ENCODE assay signal across 33 cellular contexts in genomic region chr5:124492444-124493224, GRCh38.
"Had no signal": no experiment of that assay in that cellular context is flagged by ENCODE, and none has a peak within 500 bp of the region (broad histone marks: within the 10 kb centered on the region; RNA-seq: fewer than 3 reads in every experiment).

No MANE protein-coding gene starts in this region.

- H3K27ac Mint-ChIP-seq: activated B cell treated with CpG ODN at 0.5 μM for 24 hours; activated CD4-positive, alpha-beta memory T cell treated with anti-CD3 and anti-CD28 coated beads for 36 hours; activated naive CD4-positive, alpha-beta T cell treated with anti-CD3 and anti-CD28 coated beads for 36 hours; activated naive CD4-positive, alpha-beta T cell treated with anti-CD3 and anti-CD28 coated beads, Interleukin-2, amount 50 U/mL, for 72 hours; activated T-helper 1 cell treated with anti-CD3 and anti-CD28 coated beads, Interleukin-12 subunit alpha, Interleukin-12 subunit beta, Interleukin-2, Interleukin-4 antibody, amounts not matched to agents 30 ng/mL and 10 ng/mL and 1 ng/mL, durations not matched to agents 14 hours and 24 hours and 36 hours had no signal

- H3K27me3 Mint-ChIP-seq: activated B cell treated with CpG ODN at 0.5 μM for 24 hours; activated CD4-positive, alpha-beta memory T cell treated with anti-CD3 and anti-CD28 coated beads for 36 hours; central memory CD8-positive, alpha-beta T cell had no signal

- H3K4me3 ChIP-seq: adrenal gland, cardiac muscle cell, K562 had no signal

- H3K4me1 ChIP-seq: adrenal gland had no signal

- H3K4me3 Mint-ChIP-seq: activated B cell treated with CpG ODN at 0.5 μM for 24 hours; activated CD4-positive, alpha-beta memory T cell treated with anti-CD3 and anti-CD28 coated beads for 36 hours; activated naive CD4-positive, alpha-beta T cell treated with anti-CD3 and anti-CD28 coated beads for 36 hours; activated T-cell treated with anti-CD3 and anti-CD28 coated beads, Interleukin-2, amount 50 U/mL, for 4 hours; activated T-helper 1 cell treated with anti-CD3 and anti-CD28 coated beads, Interleukin-12 subunit alpha, Interleukin-12 subunit beta, Interleukin-2, Interleukin-4 antibody, amounts not matched to agents 30 ng/mL and 10 ng/mL and 1 ng/mL, durations not matched to agents 14 hours and 24 hours and 36 hours; central memory CD8-positive, alpha-beta T cell had no signal

- DNase-seq: activated B cell treated with CpG ODN at 0.5 μM for 24 hours; activated CD4-positive, alpha-beta memory T cell treated with anti-CD3 and anti-CD28 coated beads for 36 hours; activated CD4-positive, alpha-beta T cell treated with anti-CD3 and anti-CD28 coated beads for 4 hours; activated CD4-positive, alpha-beta T cell treated with anti-CD3 and anti-CD28 coated beads, Interleukin-2, amount 50 U/mL, for 1 hour; activated CD4-positive, CD25-positive, alpha-beta regulatory T cell treated with anti-CD3 and anti-CD28 coated beads, Interleukin-2, amount 50 U/mL, for 72 hours; activated CD8-positive, alpha-beta memory T cell treated with anti-CD3 and anti-CD28 coated beads, Interleukin-2, amount 50 U/mL, for 4 hours; activated gamma-delta T cell treated with Interleukin-2 at 50 U/mL for 16 hours; activated naive CD4-positive, alpha-beta T cell treated with anti-CD3 and anti-CD28 coated beads for 36 hours; activated T-cell treated with anti-CD3 and anti-CD28 coated beads for 4 hours; activated T-cell treated with anti-CD3 and anti-CD28 coated beads, Interleukin-2, amount 50 U/mL, for 4 hours; adrenal gland; brain microvascular endothelial cell; NCI-H1105; NCI-H1417 treated with DMSO at 0.1 percent for 48 hours; NCI-H187 treated with DMSO at 0.1 percent for 48 hours; NCI-H2081; NCI-H510A; NCI-H526; NCI-H748 treated with DMSO at 0.1 percent for 48 hours; SIG-M5; SW 1271; T-helper 1 cell; T-helper 2 cell; T-helper 9 cell had no signal

- ATAC-seq: activated naive CD4-positive, alpha-beta T cell treated with anti-CD3 and anti-CD28 coated beads, Interleukin-2, amount 50 U/mL, for 72 hours; activated T-cell treated with anti-CD3 and anti-CD28 coated beads, Interleukin-2, amount 50 U/mL, for 4 hours; K562; Panc1; Right ventricle myocardium inferior had no signal

- H3K27me3 ChIP-seq: adrenal gland, brain microvascular endothelial cell, cardiac muscle cell had no signal

- H3K36me3 Mint-ChIP-seq: activated CD4-positive, alpha-beta memory T cell treated with anti-CD3 and anti-CD28 coated beads for 36 hours had no signal

- H3K9me3 ChIP-seq: adrenal gland had no signal

- H3K36me3 ChIP-seq: adrenal gland, brain microvascular endothelial cell, cardiac muscle cell had no signal

- H3K27ac ChIP-seq: adrenal gland, brain microvascular endothelial cell, cardiac muscle cell, RWPE1, VCaP had no signal

- H3K4me1 Mint-ChIP-seq: activated B cell treated with CpG ODN at 0.5 μM for 24 hours; central memory CD8-positive, alpha-beta T cell had no signal
